In genomic region chr1:110255388-110255787, GRCh38 we compare ENCODE assay signal across 13 cellular contexts. TPM values are rescaled to one million over a fixed set of nuclear protein-coding genes. Genes with fewer than 3 reads are reported as not detected.
DNase-seq lines count a peak whose midpoint lies in the region; ATAC-seq and TF ChIP-seq lines count a peak whose summit lies in the region.
"Had no signal": no experiment of that assay in that cellular context is flagged by ENCODE, and none has a peak within 500 bp of the region (broad histone marks: within the 10 kb centered on the region; RNA-seq: fewer than 3 reads in every experiment).

No MANE protein-coding gene starts in this region.

- H3K27ac Mint-ChIP-seq in stimulated activated memory B cell treated with anti-CD40 and anti-IgM and Interleukin-4, amounts not matched to agents 10 μg/mL and 1 μg/mL and 100 μg/mL, for 72 hours = no peak overlapping the region

- no peak for TF ChIP-seq CTCF in left ventricle myocardium inferior (IDR thresholded peaks at IDR 0.05; ENCODE audit: borderline replicate concordance)

- H3K9me3 ChIP-seq in left ventricle myocardium inferior (replicated peaks) = no peaks in the 10 kb centered on the region
- H3K9me3 ChIP-seq: gastrocnemius medialis had no signal

- no peaks in the 10 kb centered on the region for H3K27me3 ChIP-seq in left ventricle myocardium inferior (ENCODE audit: low read depth)
- H3K27me3 ChIP-seq: gastrocnemius medialis had no signal

- DNase-seq in Right ventricle myocardium inferior (ENCODE audit: missing footprints) = no peak
- no peak for DNase-seq in left ventricle myocardium inferior
- peak; percentile 86 for DNase-seq in NCI-H748 (lab: John Stamatoyannopoulos, UW; ENCODE audit: unreplicated experiment)
- DNase-seq in epidermal melanocyte (ENCODE audit: insufficient read length, low spot score) = peak; percentile 7
- DNase-seq in stimulated activated CD8-positive, alpha-beta memory T cell treated with anti-CD3 and anti-CD28 coated beads, Interleukin-4, amount 100 ng/mL, for 48 hours = no peak
- no peak for DNase-seq in CD1c-positive myeloid dendritic cell (ENCODE audit: extremely low spot score)
- DNase-seq: activated T-cell treated with anti-CD3 and anti-CD28 coated beads, Interleukin-2, amount 50 U/mL, for 1 hour; gastrocnemius medialis; GOT3; NCI-H2171 treated with DMSO at 0.1 percent for 48 hours had no signal

- H3K4me3 ChIP-seq in left ventricle myocardium inferior = no peak overlapping the region
- H3K4me3 ChIP-seq: gastrocnemius medialis had no signal

- no peak overlapping the region for H3K4me3 Mint-ChIP-seq in stimulated activated memory B cell treated with anti-CD40 and anti-IgM and Interleukin-4, amounts not matched to agents 10 μg/mL and 1 μg/mL and 100 μg/mL, for 72 hours
- H3K4me3 Mint-ChIP-seq: central memory CD8-positive, alpha-beta T cell had no signal

- no peaks in the 10 kb centered on the region for H3K9me3 Mint-ChIP-seq in stimulated activated memory B cell treated with anti-CD40 and anti-IgM and Interleukin-4, amounts not matched to agents 10 μg/mL and 1 μg/mL and 100 μg/mL, for 72 hours
- H3K9me3 Mint-ChIP-seq: central memory CD8-positive, alpha-beta T cell had no signal

- ATAC-seq in Right ventricle myocardium inferior (peak; percentile 28), HG02870 (IDR thresholded peaks at IDR 0.05; ENCODE audit: unreplicated experiment) (no peak)
- ATAC-seq in stimulated activated memory B cell treated with anti-CD40 and anti-IgM and Interleukin-4, amounts not matched to agents 10 μg/mL and 1 μg/mL and 100 μg/mL, for 72 hours = peak; percentile 66

- no peaks in the 10 kb centered on the region for H3K36me3 Mint-ChIP-seq in stimulated activated memory B cell treated with anti-CD40 and anti-IgM and Interleukin-4, amounts not matched to agents 10 μg/mL and 1 μg/mL and 100 μg/mL, for 72 hours

- no peaks in the 10 kb centered on the region for H3K36me3 ChIP-seq in left ventricle myocardium inferior
- H3K36me3 ChIP-seq: gastrocnemius medialis had no signal

- peaks cover 19% of the 10 kb centered on the region for H3K4me1 Mint-ChIP-seq in stimulated activated memory B cell treated with anti-CD40 and anti-IgM and Interleukin-4, amounts not matched to agents 10 μg/mL and 1 μg/mL and 100 μg/mL, for 72 hours

- peaks cover 14% of the 10 kb centered on the region for H3K4me1 ChIP-seq in left ventricle myocardium inferior
- H3K4me1 ChIP-seq: gastrocnemius medialis had no signal

- no peaks in the 10 kb centered on the region for H3K27me3 Mint-ChIP-seq in stimulated activated memory B cell treated with anti-CD40 and anti-IgM and Interleukin-4, amounts not matched to agents 10 μg/mL and 1 μg/mL and 100 μg/mL, for 72 hours

- intact Hi-C loops in Right ventricle myocardium inferior (cut with DNase I) (no loop called here), left ventricle myocardium inferior (cut with micrococcal nuclease) (no loop called here)

- H3K27ac ChIP-seq in left ventricle myocardium inferior (replicated peaks) = no peak overlapping the region
- H3K27ac ChIP-seq: gastrocnemius medialis had no signal

RNA-seq across cellular contexts. Expression of gene KCNC4, which starts 45.3 kb away (rescaled TPM):
- 5.1 TPM for total RNA-seq in Right ventricle myocardium inferior
- 6.1 TPM for total RNA-seq in left ventricle myocardium inferior

Comparison
In these comparisons a context has a peak if more than half of its experiments do, and no peak if none do; other contexts are left out.
1. DNase-seq: peak in NCI-H748 (single experiment) and epidermal melanocyte (single experiment); none in Right ventricle myocardium inferior (single experiment), left ventricle myocardium inferior (single experiment), stimulated activated CD8-positive, alpha-beta memory T cell treated with anti-CD3 and anti-CD28 coated beads, Interleukin-4, amount 100 ng/mL, for 48 hours (single experiment) and CD1c-positive myeloid dendritic cell (single experiment).